Comparison of ENCODE assay signal across 8 cellular contexts in the genomic region with DNA sequence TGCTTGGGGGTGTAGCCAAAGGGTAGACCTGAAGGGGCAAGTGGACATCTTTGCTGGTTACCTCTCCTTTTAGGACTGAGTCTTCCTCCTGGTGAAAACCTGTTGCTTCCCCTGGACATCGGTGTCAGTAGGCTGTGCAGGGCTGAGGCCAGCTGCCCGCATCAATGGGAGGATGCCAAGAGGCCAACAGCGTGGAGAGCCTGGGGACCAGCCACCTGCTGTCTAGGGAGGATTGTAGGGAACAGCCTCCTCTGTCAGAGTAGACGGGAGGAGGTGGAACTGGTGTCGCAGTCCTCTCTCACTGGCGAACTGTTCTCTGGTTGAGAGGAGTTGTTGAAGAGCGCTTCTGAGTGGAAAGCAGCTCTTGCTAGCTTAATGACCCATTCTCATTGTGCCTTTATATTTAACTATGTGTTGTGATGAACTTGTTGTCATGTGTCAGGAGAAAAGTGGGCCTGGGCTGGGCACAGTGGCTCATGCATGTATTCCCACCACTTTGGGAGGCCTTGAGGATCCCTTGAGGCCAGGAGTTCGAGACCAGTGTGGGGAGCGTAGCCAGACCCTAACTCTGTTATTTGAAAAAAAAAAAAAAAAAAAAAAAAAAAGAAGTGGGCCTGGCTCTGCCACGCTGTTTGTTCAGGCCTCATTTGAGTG. TPM values are rescaled to one million over a fixed set of nuclear protein-coding genes. Genes with fewer than 3 reads are reported as not detected.
DNase-seq lines count a peak whose midpoint lies in the region; ATAC-seq and TF ChIP-seq lines count a peak whose summit lies in the region.

No MANE protein-coding gene starts in this region.

- no peak overlapping the region for H3K27ac Mint-ChIP-seq in activated T-helper 17 cell treated with anti-CD3 and anti-CD28 coated beads, Interleukin-2, amount 50 U/mL, for 72 hours

- H3K4me3 ChIP-seq in AG04450 (ENCODE audit: low read depth, low read length) (peak overlapping the region; percentile 90), LNCaP clone FGC (ENCODE audit: low read depth, low read length) (peak overlapping the region; percentile 83; the same call in 1 of the 2 replicates), brain microvascular endothelial cell (ENCODE audit: low read depth, low read length) (peak overlapping the region; percentile 3), muscle layer of duodenum (ENCODE audit: low read depth in 1 of 2, low read length in 2 of 2) (peak overlapping the region; percentile 86 to 93)

- in situ Hi-C loops in brain microvascular endothelial cell (cut with HindIII; ENCODE audit: low pct_ligation_motif_present, low sequenced_read_pairs): loop anchor here (5.0 kb wide), 1 partner anchor 62 kb away; no protein-coding TSS in a partner anchor

- no peak overlapping the region for H3K4me3 Mint-ChIP-seq in activated T-helper 17 cell treated with anti-CD3 and anti-CD28 coated beads, Interleukin-2, amount 50 U/mL, for 72 hours

- no peak for ATAC-seq in activated CD4-positive, CD25-positive, alpha-beta regulatory T cell treated with anti-CD3 and anti-CD28 coated beads, Interleukin-2, amount 50 U/mL, for 24 hours
- ATAC-seq in activated T-helper 17 cell treated with anti-CD3 and anti-CD28 coated beads, Interleukin-2, amount 50 U/mL, for 72 hours (replicated peaks): no peak

- POLR2A ChIA-PET in AG04450 (lab: Yijun Ruan, JAX): interaction anchor here (2.1 to 2.4 kb wide), 2 partner anchors 78 to 140 kb away, joined by 9 to 17 read pairs; partner anchors contain the start of gene TRIM8

- H3K27me3 Mint-ChIP-seq in activated T-helper 17 cell treated with anti-CD3 and anti-CD28 coated beads, Interleukin-2, amount 50 U/mL, for 72 hours: no peaks in the 10 kb centered on the region

- CTCF ChIA-PET in AG04450 (lab: Charles Lee): interaction anchor here (0.8 to 4.0 kb wide), 3 partner anchors 11 to 91 kb away, joined by 3 to 120 read pairs (median 18); no protein-coding TSS in a partner anchor

- peaks cover 4% of the 10 kb centered on the region for H3K4me1 Mint-ChIP-seq in activated T-helper 17 cell treated with anti-CD3 and anti-CD28 coated beads, Interleukin-2, amount 50 U/mL, for 72 hours

- no peaks in the 10 kb centered on the region for H3K9me3 Mint-ChIP-seq in activated T-helper 17 cell treated with anti-CD3 and anti-CD28 coated beads, Interleukin-2, amount 50 U/mL, for 72 hours

- H3K4me1 ChIP-seq in muscle layer of duodenum (ENCODE audit: control insufficient read depth in 1 of 2, insufficient read depth in 2 of 2, low read length in 2 of 2): peaks cover 5 to 40% of the 10 kb centered on the region in 2 donors

- H3K36me3 ChIP-seq in brain microvascular endothelial cell (replicated peaks): peaks cover 6% of the 10 kb centered on the region
- H3K36me3 ChIP-seq in muscle layer of duodenum (ENCODE audit: control insufficient read depth in 1 of 2, insufficient read depth in 2 of 2, low read length in 2 of 2): peaks cover 5 to 16% of the 10 kb centered on the region in 2 donors

- no peak for TF ChIP-seq CTCF in AG04450 (IDR thresholded peaks at IDR 0.05; ENCODE audit: low read depth, low read length)
- no peak for TF ChIP-seq CTCF in LNCaP clone FGC (IDR thresholded peaks at IDR 0.05; ENCODE audit: control insufficient read depth, extremely low read depth, insufficient read depth)
- no peak for TF ChIP-seq CTCF in brain microvascular endothelial cell (IDR thresholded peaks at IDR 0.05; ENCODE audit: low read depth, low read length, missing control alignments)

- H3K9me3 ChIP-seq in AG04450 (ENCODE audit: control insufficient read depth, insufficient read depth, low read length) (no peaks in the 10 kb centered on the region; the same call in 1 of the 2 replicates), muscle layer of duodenum (ENCODE audit: control insufficient read depth in 1 of 2, low read length in 2 of 2) (no peaks in the 10 kb centered on the region)

- H3K27me3 ChIP-seq in AG04450 (ENCODE audit: control insufficient read depth, insufficient read depth, low read length) (no peaks in the 10 kb centered on the region), brain microvascular endothelial cell (replicated peaks) (no peaks in the 10 kb centered on the region), muscle layer of duodenum (ENCODE audit: low read depth, low read length) (no peaks in the 10 kb centered on the region)

- peaks cover 26% of the 10 kb centered on the region for H3K36me3 Mint-ChIP-seq in activated T-helper 17 cell treated with anti-CD3 and anti-CD28 coated beads, Interleukin-2, amount 50 U/mL, for 72 hours (ENCODE audit: low read depth)

- H3K27ac ChIP-seq in AG04450 (ENCODE audit: low read depth, low read length): no peak overlapping the region
- no peak overlapping the region for H3K27ac ChIP-seq in brain microvascular endothelial cell
- H3K27ac ChIP-seq in muscle layer of duodenum (ENCODE audit: low read length): no peak overlapping the region

- DNase-seq in AG04450 (ENCODE audit: low read depth, low spot score): no peak
- no peak for DNase-seq in LNCaP clone FGC (ENCODE audit: low read depth)
- no peak for DNase-seq in brain microvascular endothelial cell
- no peak for DNase-seq in stimulated activated CD4-positive, alpha-beta T cell treated with anti-CD3 and anti-CD28 coated beads, Interleukin-4, amount 100 ng/mL, for 1 hour
- DNase-seq in DMS153 (lab: John Stamatoyannopoulos, UW): no peak

RNA-seq across cellular contexts. Expression of gene SUFU, which starts 1.8 kb away (rescaled TPM):
- 11.0 and 13.2 TPM in 2 replicates for polyA plus RNA-seq in AG04450 (2011; rRNA removed)
- polyA minus RNA-seq in AG04450 (2011; rRNA and poly(A)+ RNA removed): 18.2 and 23.7 TPM in 2 replicates
- total RNA-seq in activated T-helper 17 cell treated with anti-CD3 and anti-CD28 coated beads, Interleukin-2, amount 50 U/mL, for 72 hours: 10 to 100 TPM; 11.1 to 16.2 TPM

RNA-seq across cellular contexts. Expression of gene ACTR1A, which starts 3.1 kb away (rescaled TPM):
- 164 and 192 TPM in 2 replicates for polyA plus RNA-seq in AG04450 (2011; rRNA removed)
- polyA minus RNA-seq in AG04450 (2011; rRNA and poly(A)+ RNA removed): 219 and 281 TPM in 2 replicates
- total RNA-seq in activated T-helper 17 cell treated with anti-CD3 and anti-CD28 coated beads, Interleukin-2, amount 50 U/mL, for 72 hours: 10 to 100 TPM; 43.0 to 74.4 TPM

RNA-seq across cellular contexts. Expression of gene C10orf95, which starts 54.2 kb away (rescaled TPM):
- polyA plus RNA-seq in AG04450 (2011; rRNA removed): 0.06 TPM in 1 of 2 replicates, not detected in the other
- not detected in 2 replicates for polyA minus RNA-seq in AG04450 (2011; rRNA and poly(A)+ RNA removed)
- total RNA-seq in activated T-helper 17 cell treated with anti-CD3 and anti-CD28 coated beads, Interleukin-2, amount 50 U/mL, for 72 hours: under 1 TPM; 0.29 to 0.39 TPM

Comparison
In these comparisons a context has a peak if more than half of its experiments do, and no peak if none do; other contexts are left out.
1. H3K4me3 ChIP-seq: peak in every context shown above with its lines; median percentile 90 in AG04450; 90 in muscle layer of duodenum; 83 in LNCaP clone FGC; 3 in brain microvascular endothelial cell.